Comparison of ENCODE assay signal across 18 cellular contexts in the genomic region with DNA sequence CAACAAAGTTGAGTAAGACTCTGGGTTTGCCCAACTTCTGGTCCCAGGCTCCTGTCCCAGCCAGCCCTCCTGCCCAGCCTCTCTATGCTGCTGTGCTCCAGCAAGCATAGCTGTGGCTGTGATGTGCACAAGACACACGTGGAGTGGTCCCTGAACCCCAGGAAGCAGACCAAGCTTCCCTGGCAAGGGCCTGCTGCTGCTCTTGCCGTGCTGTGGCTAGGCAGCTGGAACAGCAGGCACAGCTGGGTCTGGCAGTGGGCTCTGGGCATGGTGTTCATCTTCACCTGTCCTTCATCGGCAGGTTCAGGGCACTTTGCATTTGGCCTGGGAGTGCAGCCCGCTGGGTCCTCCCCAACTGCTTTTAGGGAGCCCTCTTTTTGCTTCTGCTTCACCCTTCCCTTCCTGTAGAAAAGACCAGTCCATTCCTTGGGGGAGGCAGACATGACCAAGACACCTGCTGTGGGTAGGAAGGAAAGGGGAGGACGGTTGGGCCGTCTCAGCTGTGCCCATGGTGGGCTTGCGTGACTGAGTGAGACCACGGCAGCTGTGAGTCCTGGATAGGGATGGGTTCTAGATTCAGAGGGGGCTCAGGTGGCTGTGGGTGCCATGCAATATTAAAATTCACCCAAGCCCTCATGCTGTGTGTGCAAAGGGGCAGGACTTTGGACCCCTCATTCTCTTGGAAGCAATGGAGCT. TPM values are rescaled to one million over a fixed set of nuclear protein-coding genes. Genes with fewer than 3 reads are reported as not detected.
A peak's percentile ranks its signal among the peaks of the same experiment; 100 is the strongest.
DNase-seq lines count a peak whose midpoint lies in the region; ATAC-seq and TF ChIP-seq lines count a peak whose summit lies in the region.
"Had no signal": no experiment of that assay in that cellular context is flagged by ENCODE, and none has a peak within 500 bp of the region (broad histone marks: within the 10 kb centered on the region; RNA-seq: fewer than 3 reads in every experiment).

No MANE protein-coding gene starts in this region.

- TF ChIP-seq CTCF in MM.1S (IDR thresholded peaks at IDR 0.05; ENCODE audit: low read length) (no peak), lower leg skin (IDR thresholded peaks at IDR 0.05) (no peak)

- no peak overlapping the region for H3K9ac ChIP-seq in MM.1S (ENCODE audit: low read length)
- H3K9ac ChIP-seq: GM23248 had no signal

- no peaks in the 10 kb centered on the region for H3K36me3 Mint-ChIP-seq in stimulated activated naive CD8-positive, alpha-beta T cell treated with anti-CD3 and anti-CD28 coated beads, Interleukin-15, Interleukin-2, amounts not matched to agents 100 ng/mL and 50 ng/mL, for 24 hours (ENCODE audit: low read depth)
- no peaks in the 10 kb centered on the region for H3K36me3 Mint-ChIP-seq in memory B cell
- H3K36me3 Mint-ChIP-seq: CD14-positive monocyte had no signal

- no peaks in the 10 kb centered on the region for H4K20me1 ChIP-seq in MM.1S (ENCODE audit: insufficient read depth, low read length)

- no peak for DNase-seq in stimulated activated naive CD8-positive, alpha-beta T cell treated with anti-CD3 and anti-CD28 coated beads, Interleukin-15, amount 100 ng/mL, for 72 hours
- DNase-seq in NAMALWA (ENCODE audit: low spot score): peak; percentile 34
- no peak for DNase-seq in memory B cell (ENCODE audit: low spot score in 2 of 2)
- DNase-seq in MM.1S: no peak
- DNase-seq in SJCRH30: no peak
- no peak for DNase-seq in NCI-H1417 treated with DMSO at 0.1 percent for 48 hours (lab: John Stamatoyannopoulos, UW)
- no peak for DNase-seq in lower leg skin (ENCODE audit: low spot score in 2 of 2)
- DNase-seq: COR-L47, DMS153, GM23248, NCI-H1092, NCI-H524, SHP77 treated with DMSO at 0.1 percent for 48 hours had no signal

- no peak overlapping the region for H3K4me3 Mint-ChIP-seq in stimulated activated naive CD8-positive, alpha-beta T cell treated with anti-CD3 and anti-CD28 coated beads, Interleukin-15, Interleukin-2, amounts not matched to agents 100 ng/mL and 50 ng/mL, for 24 hours
- no peak overlapping the region for H3K4me3 Mint-ChIP-seq in stimulated activated naive CD8-positive, alpha-beta T cell treated with anti-CD3 and anti-CD28 coated beads, Interleukin-15, amount 100 ng/mL, for 72 hours
- H3K4me3 Mint-ChIP-seq in memory B cell: no peak overlapping the region
- H3K4me3 Mint-ChIP-seq: CD14-positive monocyte had no signal

- H3K27me3 ChIP-seq in MM.1S (replicated peaks; ENCODE audit: insufficient read depth, low read length): no peaks in the 10 kb centered on the region
- no peaks in the 10 kb centered on the region for H3K27me3 ChIP-seq in SJCRH30

- TF ChIP-seq POLR2A in lower leg skin (IDR thresholded peaks at IDR 0.05): no peak

- WGBS in lower leg skin, 2 donors: 87 to 92% methylated on average over 8 of the region's 8 CpGs

- H3K9me3 ChIP-seq in MM.1S (replicated peaks; ENCODE audit: insufficient read depth, low read length): no peaks in the 10 kb centered on the region
- no peaks in the 10 kb centered on the region for H3K9me3 ChIP-seq in SJCRH30 (replicated peaks)
- H3K9me3 ChIP-seq: A549 had no signal

- H3K4me2 ChIP-seq in MM.1S (ENCODE audit: low read depth, low read length): no peak overlapping the region
- H3K4me2 ChIP-seq: A549 had no signal

- intact Hi-C loops in lower leg skin (cut with DNase I; ENCODE audit: low total_unique reads): no loop called here

- H3K9me3 Mint-ChIP-seq in stimulated activated naive CD8-positive, alpha-beta T cell treated with anti-CD3 and anti-CD28 coated beads, Interleukin-15, Interleukin-2, amounts not matched to agents 100 ng/mL and 50 ng/mL, for 24 hours: no peaks in the 10 kb centered on the region
- H3K9me3 Mint-ChIP-seq in stimulated activated naive CD8-positive, alpha-beta T cell treated with anti-CD3 and anti-CD28 coated beads, Interleukin-15, amount 100 ng/mL, for 72 hours: no peaks in the 10 kb centered on the region
- H3K9me3 Mint-ChIP-seq in memory B cell: no peaks in the 10 kb centered on the region
- H3K9me3 Mint-ChIP-seq: CD14-positive monocyte had no signal

- peak overlapping the region; percentile 12 for H3K27ac Mint-ChIP-seq in stimulated activated naive CD8-positive, alpha-beta T cell treated with anti-CD3 and anti-CD28 coated beads, Interleukin-15, Interleukin-2, amounts not matched to agents 100 ng/mL and 50 ng/mL, for 24 hours
- no peak overlapping the region for H3K27ac Mint-ChIP-seq in stimulated activated naive CD8-positive, alpha-beta T cell treated with anti-CD3 and anti-CD28 coated beads, Interleukin-15, amount 100 ng/mL, for 72 hours
- peak overlapping the region; percentile 23 for H3K27ac Mint-ChIP-seq in memory B cell
- H3K27ac Mint-ChIP-seq: CD14-positive monocyte had no signal

- H3K27me3 Mint-ChIP-seq in stimulated activated naive CD8-positive, alpha-beta T cell treated with anti-CD3 and anti-CD28 coated beads, Interleukin-15, Interleukin-2, amounts not matched to agents 100 ng/mL and 50 ng/mL, for 24 hours: no peaks in the 10 kb centered on the region
- no peaks in the 10 kb centered on the region for H3K27me3 Mint-ChIP-seq in stimulated activated naive CD8-positive, alpha-beta T cell treated with anti-CD3 and anti-CD28 coated beads, Interleukin-15, amount 100 ng/mL, for 72 hours
- no peaks in the 10 kb centered on the region for H3K27me3 Mint-ChIP-seq in memory B cell

- H3F3A ChIP-seq in MM.1S (ENCODE audit: insufficient read depth, low read length): peaks cover 26% of the 10 kb centered on the region

- H3K27ac ChIP-seq in MM.1S (ENCODE audit: low read length) (no peak overlapping the region), SJCRH30 (no peak overlapping the region)
- H3K27ac ChIP-seq: A549, GM23248 had no signal

- no peak for ATAC-seq in stimulated activated naive CD8-positive, alpha-beta T cell treated with anti-CD3 and anti-CD28 coated beads, Interleukin-15, amount 100 ng/mL, for 72 hours
- no peak for ATAC-seq in memory B cell (ENCODE audit: low read depth)
- ATAC-seq: A549, HCT116, K562 had no signal

- H3K4me1 ChIP-seq in MM.1S (ENCODE audit: low read length) (peaks cover 43% of the 10 kb centered on the region), SJCRH30 (no peaks in the 10 kb centered on the region)
- H3K4me1 ChIP-seq: A549 had no signal

- H3K4me3 ChIP-seq in MM.1S (ENCODE audit: low read length) (no peak overlapping the region), SJCRH30 (no peak overlapping the region), lower leg skin (ENCODE audit: low read depth, poor library complexity, severe bottlenecking) (no peak overlapping the region)
- H3K4me3 ChIP-seq: A549, GM23248, K562 had no signal

- H3K4me1 Mint-ChIP-seq in stimulated activated naive CD8-positive, alpha-beta T cell treated with anti-CD3 and anti-CD28 coated beads, Interleukin-15, Interleukin-2, amounts not matched to agents 100 ng/mL and 50 ng/mL, for 24 hours (ENCODE audit: low read depth): peaks cover 52% of the 10 kb centered on the region
- H3K4me1 Mint-ChIP-seq in stimulated activated naive CD8-positive, alpha-beta T cell treated with anti-CD3 and anti-CD28 coated beads, Interleukin-15, amount 100 ng/mL, for 72 hours: peaks cover 43% of the 10 kb centered on the region
- peaks cover 58% of the 10 kb centered on the region for H3K4me1 Mint-ChIP-seq in memory B cell

- H3K9me2 ChIP-seq in MM.1S (replicated peaks; ENCODE audit: insufficient read depth, low read length): no peaks in the 10 kb centered on the region

- H3K79me2 ChIP-seq in MM.1S (ENCODE audit: low read length): no peaks in the 10 kb centered on the region

- H3K36me3 ChIP-seq in MM.1S (replicated peaks; ENCODE audit: insufficient read depth, low read length): no peaks in the 10 kb centered on the region
- no peaks in the 10 kb centered on the region for H3K36me3 ChIP-seq in SJCRH30

- H2AFZ ChIP-seq in MM.1S (ENCODE audit: low read length): no peak overlapping the region
- H2AFZ ChIP-seq: GM23248 had no signal

RNA-seq across cellular contexts. Expression of a gene that starts 26.1 kb away (rescaled TPM):
- total RNA-seq in SJCRH30 (2014; rRNA removed; shearing (Covaris generic)): 32.8 and 43.9 TPM in 2 replicates
- 10 to 100 TPM; 20.6 to 38.7 (median 21.8) TPM for total RNA-seq in lower leg skin

Comparison
In these comparisons a context has a peak if more than half of its experiments do, and no peak if none do; other contexts are left out.
1. H3K27ac Mint-ChIP-seq: peak in stimulated activated naive CD8-positive, alpha-beta T cell treated with anti-CD3 and anti-CD28 coated beads, Interleukin-15, Interleukin-2, amounts not matched to agents 100 ng/mL and 50 ng/mL, for 24 hours (single experiment) and memory B cell (single experiment); none in stimulated activated naive CD8-positive, alpha-beta T cell treated with anti-CD3 and anti-CD28 coated beads, Interleukin-15, amount 100 ng/mL, for 72 hours (0 of 2).